Comparison of ENCODE assay signal across 21 cellular contexts in genomic region chr12:109512608-109513007, GRCh38.
"Had no signal": no experiment of that assay in that cellular context is flagged by ENCODE, and none has a peak within 500 bp of the region (broad histone marks: within the 10 kb centered on the region; RNA-seq: fewer than 3 reads in every experiment).

No MANE protein-coding gene starts in this region.

- DNase-seq: activated CD4-positive, alpha-beta memory T cell treated with anti-CD3 and anti-CD28 coated beads for 36 hours; activated CD4-positive, alpha-beta T cell treated with anti-CD3 and anti-CD28 coated beads for 36 hours; activated T-cell treated with anti-CD3 and anti-CD28 coated beads for 4 hours; amniotic stem cell; central memory CD4-positive, alpha-beta T cell; cortex of kidney; left cardiac atrium; midbrain; stimulated activated CD4-positive, alpha-beta T cell treated with anti-CD3 and anti-CD28 coated beads, Interleukin-2, amount 100 ng/mL, for 24 hours; stimulated activated naive CD8-positive, alpha-beta T cell treated with anti-CD3 and anti-CD28 coated beads, Interleukin-15, Interleukin-2, amounts not matched to agents 100 U/mL and 50 U/mL, for 24 hours; substantia nigra; tibial artery had no signal

- H3K4me1 Mint-ChIP-seq: activated CD4-positive, alpha-beta T cell treated with anti-CD3 and anti-CD28 coated beads for 36 hours; brain; WTC11 had no signal

- H3K27ac Mint-ChIP-seq: activated CD4-positive, alpha-beta memory T cell treated with anti-CD3 and anti-CD28 coated beads for 36 hours; activated CD4-positive, alpha-beta T cell treated with anti-CD3 and anti-CD28 coated beads for 36 hours; activated naive CD8-positive, alpha-beta T cell; activated T-helper 1 cell treated with anti-CD3 and anti-CD28 coated beads, Interleukin-12 subunit alpha, Interleukin-12 subunit beta, Interleukin-2, Interleukin-4 antibody, amounts not matched to agents 30 ng/mL and 10 ng/mL and 1 ng/mL, durations not matched to agents 14 hours and 24 hours and 36 hours; T-helper 2 cell treated with Interferon-gamma antibody and Interleukin-4, amounts not matched to agents 5 μg/mL and 100 μg/mL, for 36 hours; WTC11 had no signal

- H3K27me3 Mint-ChIP-seq: activated CD4-positive, alpha-beta memory T cell treated with anti-CD3 and anti-CD28 coated beads for 36 hours; activated CD4-positive, alpha-beta T cell treated with anti-CD3 and anti-CD28 coated beads for 36 hours; activated naive CD8-positive, alpha-beta T cell had no signal

- H3K27me3 ChIP-seq: right atrium auricular region, tibial artery had no signal

- ATAC-seq: activated CD4-positive, alpha-beta T cell treated with anti-CD3 and anti-CD28 coated beads for 36 hours; left cardiac atrium; stimulated activated naive CD8-positive, alpha-beta T cell treated with anti-CD3 and anti-CD28 coated beads, Interleukin-15, Interleukin-2, amounts not matched to agents 100 U/mL and 50 U/mL, for 24 hours; WTC11 had no signal

- H3K4me1 ChIP-seq: prostate gland, tibial artery had no signal

- H3K4me3 ChIP-seq: lung, prostate gland, right atrium auricular region, tibial artery had no signal

- H3K27ac ChIP-seq: prostate gland, right atrium auricular region, tibial artery had no signal

- H3K9me3 Mint-ChIP-seq: activated CD4-positive, alpha-beta memory T cell treated with anti-CD3 and anti-CD28 coated beads for 36 hours; activated T-helper 1 cell treated with anti-CD3 and anti-CD28 coated beads, Interleukin-12 subunit alpha, Interleukin-12 subunit beta, Interleukin-2, Interleukin-4 antibody, amounts not matched to agents 30 ng/mL and 10 ng/mL and 1 ng/mL, durations not matched to agents 14 hours and 24 hours and 36 hours; brain; nephron; T-helper 2 cell treated with Interferon-gamma antibody and Interleukin-4, amounts not matched to agents 5 μg/mL and 100 μg/mL, for 36 hours; WTC11 had no signal

- H3K9me3 ChIP-seq: prostate gland, right atrium auricular region, tibial artery had no signal

- H3K4me3 Mint-ChIP-seq: activated CD4-positive, alpha-beta memory T cell treated with anti-CD3 and anti-CD28 coated beads for 36 hours; activated CD4-positive, alpha-beta T cell treated with anti-CD3 and anti-CD28 coated beads for 36 hours; activated naive CD8-positive, alpha-beta T cell; activated T-helper 1 cell treated with anti-CD3 and anti-CD28 coated beads, Interleukin-12 subunit alpha, Interleukin-12 subunit beta, Interleukin-2, Interleukin-4 antibody, amounts not matched to agents 30 ng/mL and 10 ng/mL and 1 ng/mL, durations not matched to agents 14 hours and 24 hours and 36 hours; brain; nephron; T-helper 2 cell treated with Interferon-gamma antibody and Interleukin-4, amounts not matched to agents 5 μg/mL and 100 μg/mL, for 36 hours; WTC11 had no signal
